ENCODE assay signal across 8 cellular contexts in the genomic region with DNA sequence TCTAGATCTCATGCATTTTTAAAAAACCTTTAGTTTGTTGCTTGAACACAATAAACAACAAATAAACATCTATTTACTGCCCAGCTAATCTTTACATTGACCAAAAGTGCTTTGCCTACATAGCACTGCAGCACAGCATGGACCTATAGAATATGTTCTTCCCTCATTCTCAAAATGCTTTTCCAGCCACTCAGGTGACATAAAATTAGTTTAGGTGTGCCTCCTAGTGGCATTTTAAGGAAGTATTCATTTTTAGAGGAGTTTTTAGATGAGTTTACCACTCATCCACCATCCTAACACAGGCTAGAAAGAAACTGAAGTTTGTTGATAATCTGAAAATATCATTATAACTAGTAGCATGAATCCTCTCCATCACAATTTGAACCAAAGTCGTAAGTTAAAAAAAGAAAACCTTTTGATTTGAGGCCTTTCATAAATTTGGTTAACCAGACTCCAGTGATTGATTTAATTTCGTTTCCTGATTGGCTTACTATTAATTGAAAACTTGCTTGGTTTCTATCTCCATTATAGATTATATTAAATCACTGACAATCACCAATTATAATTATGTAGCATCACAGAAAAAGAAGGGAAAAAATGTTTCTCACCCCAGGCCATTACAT. TPM values are rescaled to one million over a fixed set of nuclear protein-coding genes. Genes with fewer than 3 reads are reported as not detected.
DNase-seq lines count a peak whose midpoint lies in the region; ATAC-seq, FAIRE-seq and TF ChIP-seq lines count a peak whose summit lies in the region.

No MANE protein-coding gene starts in this region.

- POLR2A ChIA-PET in HEK293T (lab: Yijun Ruan, JAX): no interaction called here

- TF ChIP-seq CTCF in D721Med (IDR thresholded peaks at IDR 0.05; ENCODE audit: insufficient read depth, missing control alignments): peak; percentile 45
- TF ChIP-seq CTCF in foreskin keratinocyte (conservative IDR thresholded peaks at IDR 0.05): peak; percentile 79

- DNase-seq in D721Med (ENCODE audit: insufficient read length, low spot score) (no peak), HEK293T (ENCODE audit: extremely low spot score) (peak; percentile 8), RPMI7951 (ENCODE audit: low read depth) (peak; percentile 31), foreskin keratinocyte (peak in 1 of 2 donors; percentile 44), putamen (ENCODE audit: low spot score) (no peak), cardiac septum (ENCODE audit: low spot score) (no peak)

- ATAC-seq in foreskin keratinocyte (peak; percentile 71), HG03469 (IDR thresholded peaks at IDR 0.05; ENCODE audit: unreplicated experiment) (no peak), GM18868 (IDR thresholded peaks at IDR 0.05; ENCODE audit: unreplicated experiment) (no peak)

- no peaks in the 10 kb centered on the region for H3K4me1 ChIP-seq in foreskin keratinocyte

- no peak overlapping the region for H3K27ac ChIP-seq in foreskin keratinocyte

- no peaks in the 10 kb centered on the region for H3K27me3 ChIP-seq in foreskin keratinocyte

- intact Hi-C loops in cardiac septum (cut with DNase I): loop anchor here (5.0 to 10.0 kb wide), 2 partner anchors 238 to 670 kb away; a partner anchor contains a TSS

- CTCF ChIA-PET in HEK293T (lab: Yijun Ruan, JAX): no interaction called here

- no peak for FAIRE-seq in D721Med (lab: Jason Lieb, UNC)

TF ChIP-seq in HEK293T, 16 proteins besides CTCF, POLR2A, EP300 and RAD21:
- TF ChIP-seq TARDBP (IDR thresholded peaks at IDR 0.05) (no peak), ARNT (IDR thresholded peaks at IDR 0.05) (no peak), LEF1 (IDR thresholded peaks at IDR 0.05; ENCODE audit: borderline replicate concordance) (no peak), ZNF384 (IDR thresholded peaks at IDR 0.05) (no peak)
- TF ChIP-seq, protein P1, sequence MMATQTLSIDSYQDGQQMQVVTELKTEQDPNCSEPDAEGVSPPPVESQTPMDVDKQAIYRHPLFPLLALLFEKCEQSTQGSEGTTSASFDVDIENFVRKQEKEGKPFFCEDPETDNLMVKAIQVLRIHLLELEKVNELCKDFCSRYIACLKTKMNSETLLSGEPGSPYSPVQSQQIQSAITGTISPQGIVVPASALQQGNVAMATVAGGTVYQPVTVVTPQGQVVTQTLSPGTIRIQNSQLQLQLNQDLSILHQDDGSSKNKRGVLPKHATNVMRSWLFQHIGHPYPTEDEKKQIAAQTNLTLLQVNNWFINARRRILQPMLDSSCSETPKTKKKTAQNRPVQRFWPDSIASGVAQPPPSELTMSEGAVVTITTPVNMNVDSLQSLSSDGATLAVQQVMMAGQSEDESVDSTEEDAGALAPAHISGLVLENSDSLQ (IDR thresholded peaks at IDR 0.05): no peak

RNA-seq across cellular contexts. Expression of a gene that starts 12.6 kb away (rescaled TPM):
- total RNA-seq in RPMI7951 (2014; rRNA removed; shearing (Covaris generic)): 45.1 and 66.7 TPM in 2 replicates
- total RNA-seq in foreskin keratinocyte (49.3 and 55.6 TPM in 2 replicates), cardiac septum (28.9 TPM)
- polyA plus RNA-seq in foreskin keratinocyte: 56.3 and 57.2 TPM in 2 replicates

RNA-seq across cellular contexts. Expression of a gene that starts 25.2 kb away (rescaled TPM):
- 4.9 and 5.7 TPM in 2 replicates for total RNA-seq in RPMI7951 (2014; rRNA removed; shearing (Covaris generic))
- total RNA-seq in foreskin keratinocyte (26.1 and 27.6 TPM in 2 replicates), cardiac septum (17.9 TPM)
- polyA plus RNA-seq in foreskin keratinocyte: 11.5 and 12.1 TPM in 2 replicates

Comparison
In these comparisons a context has a peak if more than half of its experiments do, and no peak if none do; other contexts are left out.
1. DNase-seq: peak in HEK293T (single experiment) and RPMI7951 (single experiment); none in D721Med (single experiment), putamen (single experiment) and cardiac septum (single experiment).